8 cellular contexts compared by ENCODE assay signal in the genomic region with DNA sequence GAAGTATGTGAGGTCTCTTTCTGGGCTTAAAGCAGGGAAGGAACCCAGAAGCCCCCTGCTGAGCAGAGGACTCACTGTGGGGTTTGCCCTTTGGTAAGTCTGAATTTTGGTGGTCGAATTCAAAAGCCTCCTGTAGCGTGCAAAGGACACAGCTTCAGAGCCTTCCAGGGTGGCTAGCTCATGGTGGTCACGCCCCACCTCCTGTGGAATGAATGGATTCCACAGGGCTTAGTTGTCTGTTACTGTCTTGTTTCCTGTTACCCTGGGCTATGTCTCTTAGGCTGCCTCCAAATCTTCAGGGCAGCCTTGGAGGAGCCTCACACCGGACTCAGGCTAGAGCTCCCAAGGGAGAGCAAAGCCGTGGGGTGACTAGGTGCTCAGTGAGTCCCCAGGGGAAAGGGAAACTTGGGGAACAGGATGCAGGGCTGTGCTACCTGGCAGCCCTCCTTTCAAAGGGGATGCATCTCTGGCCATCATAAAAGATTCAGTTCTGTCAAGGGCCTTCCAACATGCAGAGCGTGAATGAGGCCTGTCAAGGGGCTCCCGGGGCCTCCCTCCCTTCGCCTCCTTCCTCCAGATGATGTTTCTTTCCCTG.
A peak's percentile ranks its signal among the peaks of the same experiment; 100 is the strongest.
DNase-seq lines count a peak whose midpoint lies in the region; ATAC-seq and TF ChIP-seq lines count a peak whose summit lies in the region.

No MANE protein-coding gene starts in this region.

- no peak overlapping the region for H3K27ac ChIP-seq in left ventricle myocardium inferior (replicated peaks)

- peak overlapping the region; percentile 63 for H3K4me3 ChIP-seq in left ventricle myocardium inferior

- peaks cover 16% of the 10 kb centered on the region for H3K4me1 ChIP-seq in left ventricle myocardium inferior

- no peak for DNase-seq in left ventricle myocardium inferior
- no peak for DNase-seq in Right ventricle myocardium inferior (ENCODE audit: missing footprints)
- DNase-seq in HS-5 (ENCODE audit: low read depth): peak; percentile 73
- DNase-seq in dedifferentiated amniotic fluid mesenchymal stem cell (ENCODE audit: extremely low spot score): peak; percentile 73
- no peak for DNase-seq in mesenteric fat pad (ENCODE audit: low spot score)
- no peak for DNase-seq in germinal center (ENCODE audit: low spot score)
- no peak for DNase-seq in activated naive CD4-positive, alpha-beta T cell treated with anti-CD3 and anti-CD28 coated beads, Interleukin-2, amount 50 U/mL, for 16 hours

- ATAC-seq in Right ventricle myocardium inferior: no peak
- no peak for ATAC-seq in HG03439 (IDR thresholded peaks at IDR 0.05; ENCODE audit: unreplicated experiment)

- peaks cover 59% of the 10 kb centered on the region for H3K27me3 ChIP-seq in left ventricle myocardium inferior (ENCODE audit: low read depth)

- no peak for TF ChIP-seq CTCF in left ventricle myocardium inferior (IDR thresholded peaks at IDR 0.05; ENCODE audit: borderline replicate concordance)

- H3K36me3 ChIP-seq in left ventricle myocardium inferior: no peaks in the 10 kb centered on the region

- H3K9me3 ChIP-seq in left ventricle myocardium inferior (replicated peaks): no peaks in the 10 kb centered on the region

- intact Hi-C loops in left ventricle myocardium inferior (cut with micrococcal nuclease) (no loop called here), Right ventricle myocardium inferior (cut with DNase I) (loop anchor here (10.0 kb wide), 1 partner anchor 1835 kb away; no protein-coding TSS in a partner anchor)

Comparison
In these comparisons a context has a peak if more than half of its experiments do, and no peak if none do; other contexts are left out.
1. DNase-seq: peak in HS-5 (single experiment) and dedifferentiated amniotic fluid mesenchymal stem cell (single experiment); none in left ventricle myocardium inferior (single experiment), Right ventricle myocardium inferior (single experiment), mesenteric fat pad (single experiment), germinal center (single experiment) and activated naive CD4-positive, alpha-beta T cell treated with anti-CD3 and anti-CD28 coated beads, Interleukin-2, amount 50 U/mL, for 16 hours (single experiment).